20 cellular contexts compared by ENCODE assay signal in the genomic region with DNA sequence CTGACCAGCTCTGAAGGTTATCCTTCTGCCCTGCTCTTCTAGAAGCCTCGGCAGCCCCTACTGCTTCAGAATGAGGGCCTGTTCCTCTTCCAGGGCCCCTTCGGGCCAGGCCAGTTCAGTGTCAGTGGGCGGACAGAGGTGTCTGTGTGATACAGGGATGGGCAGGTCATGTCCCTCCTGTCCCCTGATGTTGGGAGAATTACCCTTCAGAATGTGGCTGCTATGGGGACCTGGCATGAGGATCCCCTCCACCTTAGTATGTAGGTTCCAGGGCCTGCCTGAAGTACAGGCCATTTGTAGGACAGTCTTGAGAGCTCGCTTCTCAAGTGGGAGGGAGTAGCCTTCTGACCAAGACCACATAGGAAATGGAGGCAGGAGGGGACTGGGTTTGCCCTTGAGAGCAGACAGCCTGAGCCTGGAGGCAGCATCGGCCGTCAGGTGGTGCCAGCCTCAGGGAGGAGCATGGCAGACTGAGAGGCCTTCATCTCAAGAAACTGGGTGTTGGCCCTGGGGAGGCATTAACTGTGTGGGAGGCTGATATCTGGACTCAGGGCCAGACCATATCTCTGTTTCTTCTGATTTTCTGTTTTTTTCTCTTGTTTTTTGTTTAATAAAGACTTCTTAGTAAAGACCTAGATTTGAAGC. TPM values are rescaled to one million over a fixed set of nuclear protein-coding genes. Genes with fewer than 3 reads are reported as not detected.
A peak's percentile ranks its signal among the peaks of the same experiment; 100 is the strongest.
DNase-seq lines count a peak whose midpoint lies in the region; ATAC-seq and TF ChIP-seq lines count a peak whose summit lies in the region.
"Had no signal": no experiment of that assay in that cellular context is flagged by ENCODE, and none has a peak within 500 bp of the region (broad histone marks: within the 10 kb centered on the region; RNA-seq: fewer than 3 reads in every experiment).

No MANE protein-coding gene starts in this region.

- peak; percentile 34 for ATAC-seq in lung (ENCODE audit: insufficient read depth, low FRiP score)
- ATAC-seq: activated CD4-positive, alpha-beta T cell treated with anti-CD3 and anti-CD28 coated beads for 36 hours; esophagus mucosa; left lung; pancreas had no signal

- H3K36me3 ChIP-seq in esophagus (ENCODE audit: control insufficient read depth in 2 of 2, insufficient read depth in 2 of 2, low read length in 1 of 2) (peaks cover 2 to 6% of the 10 kb centered on the region in 2 donors), lung (ENCODE audit: control insufficient read depth in 2 of 2, insufficient read depth in 2 of 2, low read length in 2 of 2) (peaks cover 0 to 26% of the 10 kb centered on the region in 2 donors), stomach smooth muscle (ENCODE audit: control insufficient read depth in 2 of 2, insufficient read depth in 2 of 2, low read length in 2 of 2) (peaks cover 49 to 55% of the 10 kb centered on the region in 2 donors), mesendoderm (ENCODE audit: control insufficient read depth, insufficient read depth, low read length) (no peaks in the 10 kb centered on the region)
- H3K36me3 ChIP-seq: adrenal gland, BE2C, pancreas had no signal

- H3K9ac ChIP-seq in stomach smooth muscle (ENCODE audit: low read length in 2 of 2) (no peak overlapping the region), mesendoderm (ENCODE audit: low read length) (no peak overlapping the region)

- peaks cover 0 to 2% of the 10 kb centered on the region in 2 donors for H3K9me3 ChIP-seq in esophagus (ENCODE audit: control insufficient read depth in 2 of 2, insufficient read depth in 1 of 2, low read depth in 1 of 2, low read length in 1 of 2)
- H3K9me3 ChIP-seq in lung (ENCODE audit: control insufficient read depth in 2 of 2, insufficient read depth in 1 of 2, low read length in 1 of 2) = no peaks in the 10 kb centered on the region
- no peaks in the 10 kb centered on the region for H3K9me3 ChIP-seq in stomach smooth muscle (ENCODE audit: control insufficient read depth in 2 of 2, low read length in 2 of 2)
- H3K9me3 ChIP-seq: adrenal gland, BE2C, left lung, pancreas had no signal

- H2BK15ac ChIP-seq in mesendoderm (replicated peaks; ENCODE audit: low read depth) = no peak overlapping the region

- H4K8ac ChIP-seq in mesendoderm (ENCODE audit: low read depth, low read length) = no peak overlapping the region

- H3K79me1 ChIP-seq in mesendoderm (ENCODE audit: low read length) = no peaks in the 10 kb centered on the region

- H2BK120ac ChIP-seq in mesendoderm (ENCODE audit: low read depth, low read length) = no peak overlapping the region

- no peak for TF ChIP-seq CTCF in lung (IDR thresholded peaks at IDR 0.05; ENCODE audit: control extremely low read depth, extremely low read depth)

- H4K5ac ChIP-seq in mesendoderm (ENCODE audit: low read length) = no peak overlapping the region

- DNase-seq in COLO829 (ENCODE audit: low spot score) = peak; percentile 34
- no peak for DNase-seq in lung (ENCODE audit: low spot score)
- DNase-seq in SHP77 (lab: John Stamatoyannopoulos, UW) = no peak
- DNase-seq in NCI-H2107 treated with DMSO at 0.1 percent for 48 hours (lab: John Stamatoyannopoulos, UW; ENCODE audit: unreplicated experiment) = no peak
- DNase-seq in DMS79 (lab: John Stamatoyannopoulos, UW) = no peak
- DNase-seq in mesendoderm = no peak
- DNase-seq: activated CD4-positive, alpha-beta T cell treated with anti-CD3 and anti-CD28 coated beads for 36 hours; activated effector memory CD4-positive, alpha-beta T cell treated with anti-CD3 and anti-CD28 coated beads, Interleukin-2, amount 50 U/mL, for 16 hours; BE2C; left lung; NCI-H2081 treated with DMSO at 0.1 percent for 48 hours; NCI-H510A; pancreas; small intestine; stimulated activated CD4-positive, alpha-beta T cell treated with anti-CD3 and anti-CD28 coated beads, Interleukin-4, amount 100 ng/mL, for 4 hours; T1000 had no signal

- no peak overlapping the region for H3K4me2 ChIP-seq in mesendoderm (ENCODE audit: low read length)

- no peak overlapping the region for H3K23ac ChIP-seq in mesendoderm (ENCODE audit: low read length)

- H3K56ac ChIP-seq in mesendoderm (ENCODE audit: low read length) = no peak overlapping the region

- H3K27me3 ChIP-seq in esophagus (ENCODE audit: control insufficient read depth in 1 of 2, insufficient read depth in 2 of 2, low read length in 2 of 2) (no peaks in the 10 kb centered on the region), lung (ENCODE audit: control insufficient read depth, insufficient read depth) (no peaks in the 10 kb centered on the region), stomach smooth muscle (ENCODE audit: control insufficient read depth in 1 of 2, insufficient read depth in 2 of 2, low read length in 2 of 2) (no peaks in the 10 kb centered on the region), mesendoderm (ENCODE audit: insufficient read depth, low read length, poor library complexity) (no peaks in the 10 kb centered on the region)
- H3K27me3 ChIP-seq: adrenal gland, BE2C, left lung, pancreas had no signal

- no peak overlapping the region for H3K4me3 ChIP-seq in esophagus (ENCODE audit: low read depth in 1 of 2, low read length in 2 of 2)
- H3K4me3 ChIP-seq in lung = no peak overlapping the region
- H3K4me3 ChIP-seq in stomach smooth muscle (ENCODE audit: low read length in 2 of 2) = no peak overlapping the region
- no peak overlapping the region for H3K4me3 ChIP-seq in mesendoderm (ENCODE audit: low read length)
- H3K4me3 ChIP-seq: adrenal gland, left lung, pancreas had no signal

- H3K4me1 ChIP-seq in esophagus (ENCODE audit: control insufficient read depth in 2 of 2, insufficient read depth in 2 of 2, low read length in 1 of 2) (peaks cover 2 to 11% of the 10 kb centered on the region in 2 donors), lung (ENCODE audit: control insufficient read depth in 2 of 2, insufficient read depth in 2 of 2, low read length in 2 of 2) (no peaks in the 10 kb centered on the region), stomach smooth muscle (ENCODE audit: control insufficient read depth, insufficient read depth, low read length) (peaks cover 6% of the 10 kb centered on the region), mesendoderm (ENCODE audit: control insufficient read depth, low read depth, low read length) (no peaks in the 10 kb centered on the region)
- H3K4me1 ChIP-seq: BE2C, left lung, pancreas had no signal

- H2AK5ac ChIP-seq in mesendoderm (ENCODE audit: low read length) = no peak overlapping the region

- no peaks in the 10 kb centered on the region for H3K79me2 ChIP-seq in mesendoderm (ENCODE audit: control insufficient read depth, insufficient read depth, low read length)

- peak overlapping the region; percentile 5 to 44 for H3K27ac ChIP-seq in esophagus (ENCODE audit: low read depth in 2 of 2, low read length in 1 of 2)
- H3K27ac ChIP-seq in lung (ENCODE audit: low read depth in 1 of 2, low read length in 1 of 2) = no peak overlapping the region
- H3K27ac ChIP-seq in stomach smooth muscle (ENCODE audit: low read length) = peak overlapping the region; percentile 41
- H3K27ac ChIP-seq in mesendoderm (ENCODE audit: low read depth, low read length) = no peak overlapping the region
- H3K27ac ChIP-seq: left lung, pancreas had no signal

- no peak overlapping the region for H3K4ac ChIP-seq in mesendoderm (ENCODE audit: low read depth, low read length)

- H2BK5ac ChIP-seq in mesendoderm (ENCODE audit: low read length) = no peak overlapping the region

- H3K18ac ChIP-seq in mesendoderm (ENCODE audit: low read length) = no peak overlapping the region

- WGBS in esophagus, 2 donors = 71 to 75% methylated on average over 6 of the region's 6 CpGs
- WGBS in lung, 2 donors = 90 to 93% methylated on average over 6 of the region's 6 CpGs
- no CpG with 5 or more reads among the region's 6 CpGs for WGBS in mesendoderm (ENCODE audit: extremely low coverage, insufficient coverage, low lambda C conversion rate)

RNA-seq across cellular contexts. Expression of gene ANGPTL2, which starts 32.0 kb away (rescaled TPM):
- polyA plus RNA-seq in esophagus (1 to 10 TPM; 1.9 to 5.8 TPM), lung (10 to 100 TPM in 1 of 2 donors, 1 to 10 TPM in 1; 7.5 to 12.6 TPM)
- 10 to 100 TPM in 1 of 2 donors, 1 to 10 TPM in 1; 9.5 to 18.8 TPM for total RNA-seq in lung
- 5.8 TPM for polyA plus RNA-seq in mesendoderm (2013, experiment 1 of 2)
- polyA plus RNA-seq in mesendoderm (2013, experiment 2 of 2) = 6.1 TPM
- total RNA-seq: activated CD4-positive, alpha-beta T cell treated with anti-CD3 and anti-CD28 coated beads for 36 hours had no signal

Comparison
In these comparisons a context has a peak if more than half of its experiments do, and no peak if none do; other contexts are left out.
1. H3K27ac ChIP-seq: peak in esophagus (2 of 2) and stomach smooth muscle (single experiment); none in lung (0 of 2) and mesendoderm (single experiment).